8 cellular contexts compared by ENCODE assay signal in genomic region chr6:139376054-139376355, GRCh38. TPM values are rescaled to one million over a fixed set of nuclear protein-coding genes. Genes with fewer than 3 reads are reported as not detected.
DNase-seq lines count a peak whose midpoint lies in the region; ATAC-seq and TF ChIP-seq lines count a peak whose summit lies in the region.

No MANE protein-coding gene starts in this region.

- peaks cover 22% of the 10 kb centered on the region for H3K9me3 Mint-ChIP-seq in HFFc6

- peak overlapping the region; percentile 98 for H3K27ac Mint-ChIP-seq in HFFc6

- H3K9me3 ChIP-seq in AG04450 (ENCODE audit: control insufficient read depth, insufficient read depth, low read length) = peaks cover 4% of the 10 kb centered on the region; the same call in 1 of the 2 replicates
- H3K9me3 ChIP-seq in adipocyte (ENCODE audit: control insufficient read depth, low read length) = no peaks in the 10 kb centered on the region
- no peaks in the 10 kb centered on the region for H3K9me3 ChIP-seq in iPS-18a (ENCODE audit: control insufficient read depth, low read depth, low read length)

- CTCF ChIA-PET in AG04450 (lab: Charles Lee) = interaction anchor here (1.0 to 1.3 kb wide), 2 partner anchors 388 to 790 kb away, joined by 3 read pairs; no protein-coding TSS in a partner anchor

- H3K4me1 ChIP-seq in adipocyte (ENCODE audit: control insufficient read depth, insufficient read depth, low read length) = peaks cover 14% of the 10 kb centered on the region
- H3K4me1 ChIP-seq in iPS-18a (ENCODE audit: control insufficient read depth, low read depth, low read length) = peaks cover 16% of the 10 kb centered on the region

- peak overlapping the region; percentile 96 for H3K4me3 ChIP-seq in AG04450 (ENCODE audit: low read depth, low read length)
- peak overlapping the region; percentile 91 for H3K4me3 ChIP-seq in adipocyte (ENCODE audit: low read length)
- H3K4me3 ChIP-seq in iPS-18a (ENCODE audit: low read length) = peak overlapping the region; percentile 93

- H3K36me3 ChIP-seq in adipocyte (ENCODE audit: control insufficient read depth, insufficient read depth, low read length, severe bottlenecking) (peaks cover 19% of the 10 kb centered on the region), iPS-18a (ENCODE audit: control insufficient read depth, low read depth, low read length) (peaks cover 17% of the 10 kb centered on the region)

- H3K27ac ChIP-seq in AG04450 (ENCODE audit: low read depth, low read length) = peak overlapping the region; percentile 92
- H3K27ac ChIP-seq in iPS-18a (ENCODE audit: low read length) = peak overlapping the region; percentile 91

- H3K4me3 Mint-ChIP-seq in HFFc6 = peak overlapping the region; percentile 98

- H3K27me3 ChIP-seq in AG04450 (ENCODE audit: control insufficient read depth, insufficient read depth, low read length) (no peaks in the 10 kb centered on the region), adipocyte (replicated peaks; ENCODE audit: control insufficient read depth, insufficient read depth, low read length) (no peaks in the 10 kb centered on the region), iPS-18a (ENCODE audit: control insufficient read depth, insufficient read depth, low read length) (no peaks in the 10 kb centered on the region)

- no peak for TF ChIP-seq CTCF in AG04450 (IDR thresholded peaks at IDR 0.05; ENCODE audit: low read depth, low read length)
- no peak for TF ChIP-seq CTCF in HFFc6 (IDR thresholded peaks at IDR 0.05)

- ATAC-seq in stimulated activated naive CD8-positive, alpha-beta T cell treated with anti-CD3 and anti-CD28 coated beads, Interleukin-15, Interleukin-2, amounts not matched to agents 100 U/mL and 50 U/mL, for 24 hours = no peak
- ATAC-seq in HG03521 (IDR thresholded peaks at IDR 0.05; ENCODE audit: unreplicated experiment) = no peak

- peaks cover 47% of the 10 kb centered on the region for H3K4me1 Mint-ChIP-seq in HFFc6 (ENCODE audit: low read depth)

- peaks cover 27% of the 10 kb centered on the region for H3K27me3 Mint-ChIP-seq in HFFc6 (ENCODE audit: insufficient read depth)

- POLR2A ChIA-PET in AG04450 (lab: Yijun Ruan, JAX) = interaction anchor here (0.8 to 4.2 kb wide), 11 partner anchors 76 to 1018 kb away, joined by 3 to 66 read pairs (median 13); no protein-coding TSS in a partner anchor

- no peak for DNase-seq in AG04450 (ENCODE audit: low read depth, low spot score)
- DNase-seq in HFFc6 = no peak
- peak; percentile 62 for DNase-seq in adipocyte (ENCODE audit: low read depth)
- DNase-seq in stimulated activated naive CD8-positive, alpha-beta T cell treated with anti-CD3 and anti-CD28 coated beads, Interleukin-15, Interleukin-2, amounts not matched to agents 100 U/mL and 50 U/mL, for 24 hours = peak; percentile 27
- no peak for DNase-seq in NCI-H146 (lab: John Stamatoyannopoulos, UW)
- no peak for DNase-seq in GM19240 (ENCODE audit: insufficient read length, low spot score)

- H3K9ac ChIP-seq in adipocyte (ENCODE audit: low read length) (peak overlapping the region; percentile 98), iPS-18a (ENCODE audit: low read length) (peak overlapping the region; percentile 90)

- H3K36me3 Mint-ChIP-seq in HFFc6 (ENCODE audit: low read depth) = peaks cover 35% of the 10 kb centered on the region

RNA-seq across cellular contexts. Expression of gene CITED2, which starts 1.6 kb away (rescaled TPM):
- polyA plus RNA-seq in AG04450 (2011; rRNA removed) = 95.6 and 117 TPM in 2 replicates
- 55.7 and 57.7 TPM in 2 replicates for polyA minus RNA-seq in AG04450 (2011; rRNA and poly(A)+ RNA removed)
- total RNA-seq in HFFc6 (2021; fragmentation: NEBNext Ultra II Directional; extraction: Animal tissue kit (Norgen Biotek cat#: 25700)) = 1,000 to 10,000 TPM; 1,147 to 1,717 (median 1,616) TPM

Comparison
In these comparisons a context has a peak if more than half of its experiments do, and no peak if none do; other contexts are left out.
1. DNase-seq: peak in adipocyte (single experiment) and stimulated activated naive CD8-positive, alpha-beta T cell treated with anti-CD3 and anti-CD28 coated beads, Interleukin-15, Interleukin-2, amounts not matched to agents 100 U/mL and 50 U/mL, for 24 hours (single experiment); none in AG04450 (single experiment), HFFc6 (single experiment), NCI-H146 (single experiment) and GM19240 (single experiment).
2. Peak in every context shown above with its lines, with median percentiles within 50 percentile points of each other: H3K4me3 ChIP-seq.